8 cellular contexts compared by ENCODE assay signal in genomic region chr10:92699193-92699517, GRCh38. TPM values are rescaled to one million over a fixed set of nuclear protein-coding genes. Genes with fewer than 3 reads are reported as not detected.
DNase-seq lines count a peak whose midpoint lies in the region; ATAC-seq and TF ChIP-seq lines count a peak whose summit lies in the region.

No MANE protein-coding gene starts in this region.

- DNase-seq in GM20000 (ENCODE audit: low spot score) (peak; percentile 31), right atrium auricular region (ENCODE audit: low spot score) (no peak), skeletal muscle cell (ENCODE audit: low read depth) (no peak), AG08395 (ENCODE audit: low spot score) (no peak), GF-D8 (lab: John Stamatoyannopoulos, UW) (no peak), MM.1S (no peak)

- no peak overlapping the region for H2AFZ ChIP-seq in MM.1S (ENCODE audit: low read length)

- no peak overlapping the region for H3K4me2 ChIP-seq in MM.1S (ENCODE audit: low read depth, low read length)

- no peaks in the 10 kb centered on the region for H3F3A ChIP-seq in MM.1S (ENCODE audit: insufficient read depth, low read length)

- ATAC-seq in HG02798 (IDR thresholded peaks at IDR 0.05; ENCODE audit: poor library complexity, unreplicated experiment) = no peak

- peaks cover 0 to 17% of the 10 kb centered on the region in 2 donors for H3K4me1 ChIP-seq in right atrium auricular region
- H3K4me1 ChIP-seq in MM.1S (ENCODE audit: low read length) = no peaks in the 10 kb centered on the region

- H3K9me2 ChIP-seq in MM.1S (replicated peaks; ENCODE audit: insufficient read depth, low read length) = no peaks in the 10 kb centered on the region

- no peak for TF ChIP-seq CTCF in GM20000 (IDR thresholded peaks at IDR 0.05; ENCODE audit: extremely low read depth, missing control alignments)
- no peak for TF ChIP-seq CTCF in WI38 (IDR thresholded peaks at IDR 0.05; ENCODE audit: low read depth, low read length)
- no peak for TF ChIP-seq CTCF in right atrium auricular region (IDR thresholded peaks at IDR 0.05)
- TF ChIP-seq CTCF in MM.1S (IDR thresholded peaks at IDR 0.05; ENCODE audit: low read length) = no peak

- H4K20me1 ChIP-seq in MM.1S (ENCODE audit: insufficient read depth, low read length) = no peaks in the 10 kb centered on the region

- H3K9ac ChIP-seq in MM.1S (ENCODE audit: low read length) = no peak overlapping the region

- H3K4me3 ChIP-seq in WI38 (ENCODE audit: low read depth, low read length) (peak overlapping the region; percentile 37; the same call in 1 of the 2 replicates), right atrium auricular region (peak overlapping the region; percentile 24 to 39), skeletal muscle cell (ENCODE audit: low read depth, low read length) (peak overlapping the region; percentile 46), MM.1S (ENCODE audit: low read length) (no peak overlapping the region)

- H3K36me3 ChIP-seq in right atrium auricular region = no peaks in the 10 kb centered on the region
- H3K36me3 ChIP-seq in MM.1S (replicated peaks; ENCODE audit: insufficient read depth, low read length) = no peaks in the 10 kb centered on the region

- H3K27me3 ChIP-seq in right atrium auricular region (no peaks in the 10 kb centered on the region), MM.1S (replicated peaks; ENCODE audit: insufficient read depth, low read length) (peaks cover 44% of the 10 kb centered on the region)

- no peaks in the 10 kb centered on the region for H3K79me2 ChIP-seq in MM.1S (ENCODE audit: low read length)

- H3K9me3 ChIP-seq in right atrium auricular region (no peaks in the 10 kb centered on the region), MM.1S (replicated peaks; ENCODE audit: insufficient read depth, low read length) (no peaks in the 10 kb centered on the region)

- H3K27ac ChIP-seq in right atrium auricular region (no peak overlapping the region), MM.1S (ENCODE audit: low read length) (no peak overlapping the region)

RNA-seq across cellular contexts. Expression of gene HHEX, which starts 9.4 kb away (rescaled TPM):
- total RNA-seq in right atrium auricular region = 1 to 10 TPM; 2.1 to 4.9 TPM
